2 cellular contexts compared by ENCODE assay signal in genomic region chr3:52688266-52688665, GRCh38.
TF ChIP-seq lines count a peak whose summit lies in the region.

No MANE protein-coding gene starts in this region.

TF ChIP-seq in A549, 52 proteins besides CTCF, POLR2A, EP300 and RAD21:
- TF ChIP-seq CHD2 (IDR thresholded peaks at IDR 0.05; ENCODE audit: low read length, partially characterized antibody): no peak
- TF ChIP-seq MAX (IDR thresholded peaks at IDR 0.05): no peak

TF ChIP-seq in GM23338, 12 proteins besides CTCF, POLR2A, EP300 and RAD21:
- TF ChIP-seq JUNB (IDR thresholded peaks at IDR 0.05; ENCODE audit: unreplicated experiment): no peak
- no peak for TF ChIP-seq ZNF462 (CRISPR knock-in tag; IDR thresholded peaks at IDR 0.05)
